1 cellular context compared by ENCODE assay signal in genomic region chr19:17616961-17617806, GRCh38.
TF ChIP-seq lines count a peak whose summit lies in the region.

No MANE protein-coding gene starts in this region.

TF ChIP-seq in GM12878, 131 proteins besides CTCF, POLR2A, EP300 and RAD21 (continued from another document):
- peak; percentile 8 for TF ChIP-seq MEF2B (IDR thresholded peaks at IDR 0.05; ENCODE audit: partially characterized antibody, poor library complexity, severe bottlenecking)
- TF ChIP-seq JUND (IDR thresholded peaks at IDR 0.05; ENCODE audit: low read depth, low read length), result no peak
- TF ChIP-seq TBL1XR1 (IDR thresholded peaks at IDR 0.05; ENCODE audit: low read depth, low read length), result no peak
- TF ChIP-seq CEBPB (IDR thresholded peaks at IDR 0.05; ENCODE audit: borderline replicate concordance in 1 of 2, low read depth in 2 of 2, low read length in 2 of 2), result no peak
- peak; percentile 96 for TF ChIP-seq PKNOX1 (IDR thresholded peaks at IDR 0.05)
- TF ChIP-seq GABPA (IDR thresholded peaks at IDR 0.05; ENCODE audit: low read depth), result no peak
- TF ChIP-seq CREM (IDR thresholded peaks at IDR 0.05; ENCODE audit: low read depth), result peak; percentile 63
- TF ChIP-seq CHD4 (IDR thresholded peaks at IDR 0.05), result no peak
- TF ChIP-seq CBX3 (IDR thresholded peaks at IDR 0.05; ENCODE audit: borderline replicate concordance, low read depth), result no peak
- no peak for TF ChIP-seq MTA2 (IDR thresholded peaks at IDR 0.05; ENCODE audit: low read depth)
- no peak for TF ChIP-seq IRF3 (IDR thresholded peaks at IDR 0.05)
- no peak for TF ChIP-seq NFXL1 (IDR thresholded peaks at IDR 0.05; ENCODE audit: borderline replicate concordance)
- peak; percentile 75 for TF ChIP-seq NR2F1 (conservative IDR thresholded peaks at IDR 0.05)
